In genomic region chr17:279776-280175, GRCh38 we compare ENCODE assay signal across 19 cellular contexts.
A peak's percentile ranks its signal among the peaks of the same experiment; 100 is the strongest.
DNase-seq lines count a peak whose midpoint lies in the region; ATAC-seq and TF ChIP-seq lines count a peak whose summit lies in the region.
"Had no signal": no experiment of that assay in that cellular context is flagged by ENCODE, and none has a peak within 500 bp of the region (broad histone marks: within the 10 kb centered on the region; RNA-seq: fewer than 3 reads in every experiment).

No MANE protein-coding gene starts in this region.

- H3K9me3 ChIP-seq in BLaER1 (no peaks in the 10 kb centered on the region; the same call in none of the 2 replicates), RWPE2 (ENCODE audit: severe bottlenecking) (no peaks in the 10 kb centered on the region), right atrium auricular region (peaks cover 0 to 11% of the 10 kb centered on the region in 2 donors), parathyroid adenoma (ENCODE audit: control insufficient read depth, low read length) (no peaks in the 10 kb centered on the region)
- H3K9me3 ChIP-seq: Peyer's patch had no signal

- H3K79me2 ChIP-seq in parathyroid adenoma: no peaks in the 10 kb centered on the region

- DNase-seq in RWPE2 (ENCODE audit: low spot score) (peak; percentile 0), right atrium auricular region (ENCODE audit: low spot score) (no peak), retina (no peak), amniotic stem cell (lab: John Stamatoyannopoulos, UW) (no peak)
- DNase-seq: activated CD4-positive, alpha-beta T cell treated with anti-CD3 and anti-CD28 coated beads, Interleukin-2, amount 50 U/mL, for 48 hours; activated CD8-positive, alpha-beta memory T cell treated with anti-CD3 and anti-CD28 coated beads, Interleukin-2, amount 50 U/mL, for 48 hours; activated naive CD8-positive, alpha-beta T cell treated with anti-CD3 and anti-CD28 coated beads, Interleukin-2, amount 50 U/mL, for 24 hours; CD4-positive, CD25-positive, alpha-beta regulatory T cell; endodermal cell; NCI-H510A treated with DMSO at 0.1 percent for 48 hours; NK-92 treated with Interleukin-12 subunit alpha and Interleukin-12 subunit beta, amount 100 ng/mL, for 24 hours had no signal

- no peak for ATAC-seq in RWPE2 (ENCODE audit: low read depth)
- ATAC-seq in HG03097 (IDR thresholded peaks at IDR 0.05; ENCODE audit: low FRiP score, unreplicated experiment): no peak
- ATAC-seq in GM18873 (IDR thresholded peaks at IDR 0.05; ENCODE audit: low FRiP score, unreplicated experiment): no peak
- ATAC-seq: activated naive CD8-positive, alpha-beta T cell treated with anti-CD3 and anti-CD28 coated beads, Interleukin-2, amount 50 U/mL, for 24 hours; GM23338; sciatic nerve; SK-N-SH treated with all-trans-retinoic acid at 6 μM for 48 hours had no signal

- no peak overlapping the region for H2AFZ ChIP-seq in parathyroid adenoma
- H2AFZ ChIP-seq: GM23338 had no signal

- H3K27ac ChIP-seq in BLaER1 (no peak overlapping the region), RWPE2 (ENCODE audit: poor library complexity, severe bottlenecking) (no peak overlapping the region), right atrium auricular region (peak overlapping the region; percentile 8 to 27), parathyroid adenoma (peak overlapping the region; percentile 32)
- H3K27ac ChIP-seq: Peyer's patch had no signal

- H3K4me3 ChIP-seq in BLaER1 (no peak overlapping the region), RWPE2 (ENCODE audit: severe bottlenecking) (no peak overlapping the region), right atrium auricular region (no peak overlapping the region), parathyroid adenoma (ENCODE audit: low read depth, low read length) (no peak overlapping the region)
- H3K4me3 ChIP-seq: GM23338, Peyer's patch had no signal

- peaks cover 69% of the 10 kb centered on the region for H3K4me1 ChIP-seq in BLaER1
- no peaks in the 10 kb centered on the region for H3K4me1 ChIP-seq in RWPE2 (ENCODE audit: insufficient read depth, poor library complexity, severe bottlenecking)
- H3K4me1 ChIP-seq in right atrium auricular region: no peaks in the 10 kb centered on the region
- no peaks in the 10 kb centered on the region for H3K4me1 ChIP-seq in parathyroid adenoma
- H3K4me1 ChIP-seq: Peyer's patch had no signal

- H3K27me3 ChIP-seq in BLaER1 (no peaks in the 10 kb centered on the region), RWPE2 (ENCODE audit: insufficient read depth, poor library complexity, severe bottlenecking) (no peaks in the 10 kb centered on the region), right atrium auricular region (no peaks in the 10 kb centered on the region), parathyroid adenoma (ENCODE audit: control insufficient read depth, insufficient read depth, low read length) (no peaks in the 10 kb centered on the region)
- H3K27me3 ChIP-seq: Peyer's patch had no signal

- TF ChIP-seq CTCF in RWPE2 (IDR thresholded peaks at IDR 0.05; ENCODE audit: poor library complexity, severe bottlenecking): no peak
- no peak for TF ChIP-seq CTCF in right atrium auricular region (IDR thresholded peaks at IDR 0.05)
- no peak for TF ChIP-seq CTCF in parathyroid adenoma (IDR thresholded peaks at IDR 0.05)

- H3K4me2 ChIP-seq in BLaER1: peak overlapping the region; percentile 62
- no peak overlapping the region for H3K4me2 ChIP-seq in parathyroid adenoma (ENCODE audit: low read length)
- H3K4me2 ChIP-seq: GM23338 had no signal

- H3K36me3 ChIP-seq in BLaER1: peaks cover 35% of the 10 kb centered on the region; the same call in 1 of the 2 replicates
- H3K36me3 ChIP-seq in RWPE2 (ENCODE audit: low read depth): no peaks in the 10 kb centered on the region
- H3K36me3 ChIP-seq in right atrium auricular region: no peaks in the 10 kb centered on the region
- H3K36me3 ChIP-seq in parathyroid adenoma (ENCODE audit: control insufficient read depth, insufficient read depth, low read length): no peaks in the 10 kb centered on the region

- H3K9ac ChIP-seq in BLaER1 (no peak overlapping the region), parathyroid adenoma (no peak overlapping the region)

- H4K20me1 ChIP-seq in BLaER1: peaks cover 29% of the 10 kb centered on the region

Comparison
In these comparisons a context has a peak if more than half of its experiments do, and no peak if none do; other contexts are left out.
1. H3K27ac ChIP-seq: peak in right atrium auricular region (2 of 2) and parathyroid adenoma (single experiment); none in BLaER1 (single experiment) and RWPE2 (single experiment).